Comparison of ENCODE assay signal across 22 cellular contexts in the genomic region with DNA sequence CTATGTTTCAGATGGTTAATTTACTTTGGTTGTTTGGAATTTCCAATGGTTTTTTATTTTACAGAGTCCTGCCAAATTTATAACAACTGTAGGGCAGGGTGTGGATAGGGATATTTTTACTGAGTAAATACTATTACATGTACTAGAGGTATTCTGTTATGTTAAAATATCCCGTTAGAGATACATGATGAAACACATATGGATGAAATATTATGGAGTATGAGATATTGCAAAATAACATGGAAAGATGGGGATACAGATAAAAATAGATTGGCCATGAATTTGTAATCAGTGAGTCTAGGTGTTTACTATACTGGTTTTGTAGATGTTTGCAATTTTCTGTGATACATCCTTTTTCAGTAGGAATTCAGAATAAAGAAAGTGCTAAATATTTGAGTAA.
DNase-seq lines count a peak whose midpoint lies in the region; ATAC-seq, FAIRE-seq and TF ChIP-seq lines count a peak whose summit lies in the region.
"Had no signal": no experiment of that assay in that cellular context is flagged by ENCODE, and none has a peak within 500 bp of the region (broad histone marks: within the 10 kb centered on the region; RNA-seq: fewer than 3 reads in every experiment).

No MANE protein-coding gene starts in this region.

- no peak overlapping the region for H4K5ac ChIP-seq in mesendoderm (ENCODE audit: low read length)

- BruUV-seq in K562 (replicated peaks; lab: Mats Ljungman, UMichigan), result no TSS peak

- H4K8ac ChIP-seq in mesendoderm (ENCODE audit: low read depth, low read length), result no peak overlapping the region

- CTCF ChIA-PET in K562 (lab: Yijun Ruan, JAX; ENCODE audit: low intra/inter-chr PET ratio), result no interaction called here

- H3K4me3 ChIP-seq in K562 (no peak overlapping the region), mesendoderm (ENCODE audit: low read length) (no peak overlapping the region)
- H3K4me3 ChIP-seq: BLaER1 treated with 17β-estradiol and CSF1 and Interleukin-3, amounts not matched to agents 10 nM and 100 nM; GM23338 had no signal

- FAIRE-seq in GM12892 (lab: Jason Lieb, UNC) (peak; percentile 9), K562 (lab: Jason Lieb, UNC) (no peak)
- FAIRE-seq: A204.1, GM12891 had no signal

- POLR2A ChIA-PET in K562 (lab: Yijun Ruan, JAX), result interaction anchor here (0.7 to 1.4 kb wide), 4 partner anchors 18 to 113 kb away, joined by 3 to 4 read pairs (median 3); no protein-coding TSS in a partner anchor

- in situ Hi-C loops in K562 (cut with MboI) (no loop called here), GM13977 (cut with MboI; ENCODE audit: low pct_unique_long_range_greater_than_20kb, low sequenced_read_pairs, unreplicated experiment) (no loop called here)

- no peaks in the 10 kb centered on the region for H3K27me3 Mint-ChIP-seq in osteocyte (ENCODE audit: unreplicated experiment)
- H3K27me3 Mint-ChIP-seq: CD4-positive, alpha-beta memory T cell had no signal

- no peak overlapping the region for H3K4me2 ChIP-seq in K562 (ENCODE audit: insufficient read depth, low read length)
- H3K4me2 ChIP-seq in mesendoderm (ENCODE audit: low read length), result no peak overlapping the region
- H3K4me2 ChIP-seq: BLaER1 treated with 17β-estradiol and CSF1 and Interleukin-3, amounts not matched to agents 10 nM and 100 nM; GM23338 had no signal

- H3K9me3 ChIP-seq in K562 (replicated peaks; ENCODE audit: control insufficient read depth, insufficient read depth, low read depth, low read length), result no peaks in the 10 kb centered on the region
- H3K9me3 ChIP-seq: BE2C; BLaER1 treated with 17β-estradiol and CSF1 and Interleukin-3, amounts not matched to agents 10 nM and 100 nM had no signal

- H3K4me3 Mint-ChIP-seq in osteocyte (ENCODE audit: unreplicated experiment), result no peak overlapping the region
- H3K4me3 Mint-ChIP-seq: CD14-positive monocyte; CD4-positive, alpha-beta memory T cell; GM23338; H9 had no signal

- H3K4me1 Mint-ChIP-seq in osteocyte (ENCODE audit: unreplicated experiment), result peaks cover 18% of the 10 kb centered on the region
- H3K4me1 Mint-ChIP-seq: H9 had no signal

- peaks cover 17% of the 10 kb centered on the region for H3K36me3 Mint-ChIP-seq in osteocyte (ENCODE audit: unreplicated experiment)

- DNase-seq in GM12892 (ENCODE audit: insufficient read length) (no peak), K562 (ENCODE audit: extremely low read depth in 1 of 4, low spot score in 3 of 4) (no peak), fibroblast of gingiva (ENCODE audit: low read depth) (peak; percentile 26), osteocyte (ENCODE audit: extremely low spot score, unreplicated experiment) (no peak), mesendoderm (no peak), GM13977 (ENCODE audit: low spot score) (no peak)
- DNase-seq: AML-193; BE2C; Calu3; CD4-positive, alpha-beta memory T cell; COR-L47; DMS53; DMS79 treated with DMSO at 0.1 percent for 48 hours; GF-D8; H9 had no signal

- no peaks in the 10 kb centered on the region for H4K20me1 ChIP-seq in K562 (replicated peaks; ENCODE audit: control insufficient read depth, insufficient read depth, low read length)

- H3K27me3 ChIP-seq in K562 (ENCODE audit: control insufficient read depth in 2 of 2, insufficient read depth in 2 of 2, low read length in 2 of 2) (no peaks in the 10 kb centered on the region), mesendoderm (ENCODE audit: insufficient read depth, low read length, poor library complexity) (no peaks in the 10 kb centered on the region)
- H3K27me3 ChIP-seq: BE2C; BLaER1 treated with 17β-estradiol and CSF1 and Interleukin-3, amounts not matched to agents 10 nM and 100 nM had no signal

- no peaks in the 10 kb centered on the region for H3K9me3 Mint-ChIP-seq in osteocyte (ENCODE audit: unreplicated experiment)
- H3K9me3 Mint-ChIP-seq: CD14-positive monocyte, GM23338, H9 had no signal

- H3K79me1 ChIP-seq in mesendoderm (ENCODE audit: low read length), result peaks cover 6% of the 10 kb centered on the region

- no peak overlapping the region for H2BK5ac ChIP-seq in mesendoderm (ENCODE audit: low read length)

- H3K36me3 ChIP-seq in K562 (ENCODE audit: control insufficient read depth, insufficient read depth, low read length), result peaks cover 36% of the 10 kb centered on the region; the same call in 2 of the 3 replicates
- H3K36me3 ChIP-seq in mesendoderm (ENCODE audit: control insufficient read depth, insufficient read depth, low read length), result no peaks in the 10 kb centered on the region

- H3K27ac ChIP-seq in K562 (ENCODE audit: extremely low read depth, low read depth, low read length) (no peak overlapping the region; the same call in 2 of the 3 replicates), mesendoderm (ENCODE audit: low read depth, low read length) (no peak overlapping the region)
- H3K27ac ChIP-seq: BLaER1 treated with 17β-estradiol and CSF1 and Interleukin-3, amounts not matched to agents 10 nM and 100 nM had no signal

- ATAC-seq in K562, result no peak
- ATAC-seq in GM18861 (IDR thresholded peaks at IDR 0.05; ENCODE audit: unreplicated experiment), result no peak
- ATAC-seq: GM23338, HCT116 had no signal

- no peak overlapping the region for H2AFZ ChIP-seq in K562 (ENCODE audit: low read depth, low read length)
- H2AFZ ChIP-seq: GM23338 had no signal

- WGBS in K562 (ENCODE audit: insufficient coverage, low coverage, missing lambda C conversion rate), result 73% methylated on average over 1 of the region's 1 CpG
- no CpG with 5 or more reads among the region's 1 CpG for WGBS in mesendoderm (ENCODE audit: extremely low coverage, insufficient coverage, low lambda C conversion rate)

- intact Hi-C loops in K562 (cut with micrococcal nuclease), result no loop called here

- no peak for TF ChIP-seq EP300 in K562 (IDR thresholded peaks at IDR 0.05; ENCODE audit: low read length)

- no peak overlapping the region for H3K18ac ChIP-seq in mesendoderm (ENCODE audit: low read length)

- TF ChIP-seq POLR2A in GM12892 (IDR thresholded peaks at IDR 0.05; ENCODE audit: low read depth, low read length) (no peak), K562 (conservative IDR thresholded peaks at IDR 0.05) (no peak)

- no peak overlapping the region for H3K56ac ChIP-seq in mesendoderm (ENCODE audit: low read length)

- no peak overlapping the region for H3K23ac ChIP-seq in mesendoderm (ENCODE audit: low read length)

- no peak overlapping the region for H2BK120ac ChIP-seq in mesendoderm (ENCODE audit: low read depth, low read length)

- H3K79me2 ChIP-seq in K562 (ENCODE audit: control insufficient read depth, insufficient read depth, low read length) (peaks cover 48% of the 10 kb centered on the region), mesendoderm (ENCODE audit: control insufficient read depth, insufficient read depth, low read length) (peaks cover 48% of the 10 kb centered on the region)

- peak overlapping the region; percentile 32 for H3K27ac Mint-ChIP-seq in osteocyte (ENCODE audit: unreplicated experiment)
- H3K27ac Mint-ChIP-seq: CD14-positive monocyte, GM23338, H9 had no signal

- H3K9ac ChIP-seq in K562 (ENCODE audit: insufficient read depth in 1 of 2, low read depth in 2 of 2, low read length in 2 of 2) (no peak overlapping the region), mesendoderm (ENCODE audit: low read length) (no peak overlapping the region)
- H3K9ac ChIP-seq: BLaER1 treated with 17β-estradiol and CSF1 and Interleukin-3, amounts not matched to agents 10 nM and 100 nM had no signal

- H2AK5ac ChIP-seq in mesendoderm (ENCODE audit: low read length), result no peak overlapping the region

- TF ChIP-seq CTCF in K562 (IDR thresholded peaks at IDR 0.05 in 2 of 3, conservative IDR thresholded peaks at IDR 0.05 in 1 of 3; ENCODE audit: insufficient read depth in 2 of 3, low read depth in 1 of 3, low read length in 3 of 3) (no peak), osteocyte (IDR thresholded peaks at IDR 0.05) (no peak), GM13977 (IDR thresholded peaks at IDR 0.05; ENCODE audit: extremely low read depth, insufficient read depth, missing control alignments) (no peak)

- H3K9me1 ChIP-seq in K562 (ENCODE audit: control insufficient read depth, insufficient read depth, low read length), result no peaks in the 10 kb centered on the region

- H2BK15ac ChIP-seq in mesendoderm (replicated peaks; ENCODE audit: low read depth), result no peak overlapping the region

- TF ChIP-seq RAD21 in K562 (CRISPR knock-in tag; conservative IDR thresholded peaks at IDR 0.05 in 1 of 2, IDR thresholded peaks at IDR 0.05 in 1 of 2), result no peak

- H3K4me1 ChIP-seq in K562 (replicated peaks in 1 of 2; ENCODE audit: control insufficient read depth in 2 of 2, insufficient read depth in 2 of 2, low read length in 2 of 2) (peaks cover 0 to 5% of the 10 kb centered on the region in 2 experiments; a peak in 2 of 5 replicates), mesendoderm (ENCODE audit: control insufficient read depth, low read depth, low read length) (no peaks in the 10 kb centered on the region)
- H3K4me1 ChIP-seq: BE2C had no signal

- no peak overlapping the region for H3K4ac ChIP-seq in mesendoderm (ENCODE audit: low read depth, low read length)

TF ChIP-seq in K562, 482 proteins besides CTCF, POLR2A, EP300 and RAD21:
- TF ChIP-seq, protein P1, sequence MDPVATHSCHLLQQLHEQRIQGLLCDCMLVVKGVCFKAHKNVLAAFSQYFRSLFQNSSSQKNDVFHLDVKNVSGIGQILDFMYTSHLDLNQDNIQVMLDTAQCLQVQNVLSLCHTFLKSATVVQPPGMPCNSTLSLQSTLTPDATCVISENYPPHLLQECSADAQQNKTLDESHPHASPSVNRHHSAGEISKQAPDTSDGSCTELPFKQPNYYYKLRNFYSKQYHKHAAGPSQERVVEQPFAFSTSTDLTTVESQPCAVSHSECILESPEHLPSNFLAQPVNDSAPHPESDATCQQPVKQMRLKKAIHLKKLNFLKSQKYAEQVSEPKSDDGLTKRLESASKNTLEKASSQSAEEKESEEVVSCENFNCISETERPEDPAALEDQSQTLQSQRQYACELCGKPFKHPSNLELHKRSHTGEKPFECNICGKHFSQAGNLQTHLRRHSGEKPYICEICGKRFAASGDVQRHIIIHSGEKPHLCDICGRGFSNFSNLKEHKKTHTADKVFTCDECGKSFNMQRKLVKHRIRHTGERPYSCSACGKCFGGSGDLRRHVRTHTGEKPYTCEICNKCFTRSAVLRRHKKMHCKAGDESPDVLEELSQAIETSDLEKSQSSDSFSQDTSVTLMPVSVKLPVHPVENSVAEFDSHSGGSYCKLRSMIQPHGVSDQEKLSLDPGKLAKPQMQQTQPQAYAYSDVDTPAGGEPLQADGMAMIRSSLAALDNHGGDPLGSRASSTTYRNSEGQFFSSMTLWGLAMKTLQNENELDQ (CRISPR knock-in tag; IDR thresholded peaks at IDR 0.05; ENCODE audit: borderline replicate concordance), result no peak
- peak; percentile 60 for TF ChIP-seq CEBPB (tag; IDR thresholded peaks at IDR 0.05)
